2 cellular contexts compared by ENCODE assay signal in the genomic region with DNA sequence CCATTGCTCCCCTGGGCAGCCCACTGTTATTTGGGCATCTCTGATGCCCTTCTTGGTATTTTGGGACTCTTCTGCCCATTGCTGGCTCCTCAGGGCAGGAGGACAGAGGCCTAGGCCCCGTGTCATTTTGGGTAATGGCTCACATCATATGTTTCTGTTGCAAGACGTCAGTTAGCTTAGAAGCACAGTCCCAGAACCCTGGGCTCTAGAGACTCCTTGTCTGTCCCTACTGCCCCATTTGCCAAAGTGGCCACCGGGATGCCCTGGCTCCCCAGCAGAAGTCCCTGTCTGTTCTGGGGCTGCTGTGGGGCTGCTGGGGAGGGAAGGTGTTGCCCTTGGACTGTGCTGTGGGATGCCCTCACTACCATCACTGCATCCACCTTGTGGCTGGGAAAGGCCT.
TF ChIP-seq lines count a peak whose summit lies in the region.

No MANE protein-coding gene starts in this region.

TF ChIP-seq in SK-N-SH, 30 proteins besides CTCF, POLR2A, EP300 and RAD21 (continued from another document):
- TF ChIP-seq ZBTB33 (IDR thresholded peaks at IDR 0.05; ENCODE audit: borderline replicate concordance, low read depth) (no peak), MXI1 (IDR thresholded peaks at IDR 0.05; ENCODE audit: low read depth, low read length) (no peak), NRF1 (IDR thresholded peaks at IDR 0.05; ENCODE audit: low read depth, low read length) (no peak), TEAD4 (IDR thresholded peaks at IDR 0.05; ENCODE audit: borderline replicate concordance, insufficient read depth) (no peak), GABPA (IDR thresholded peaks at IDR 0.05; ENCODE audit: low read depth) (no peak), TAF1 (IDR thresholded peaks at IDR 0.05; ENCODE audit: borderline replicate concordance, low read depth, low read length) (no peak), MEF2A (IDR thresholded peaks at IDR 0.05; ENCODE audit: borderline replicate concordance, low read depth) (no peak), RFX5 (IDR thresholded peaks at IDR 0.05; ENCODE audit: low read length) (no peak), CHD2 (IDR thresholded peaks at IDR 0.05; ENCODE audit: low read length, partially characterized antibody) (no peak), JUND (IDR thresholded peaks at IDR 0.05) (no peak), SIN3A (IDR thresholded peaks at IDR 0.05; ENCODE audit: borderline replicate concordance, low read depth, low read length) (no peak)
- TF ChIP-seq, protein P1, sequence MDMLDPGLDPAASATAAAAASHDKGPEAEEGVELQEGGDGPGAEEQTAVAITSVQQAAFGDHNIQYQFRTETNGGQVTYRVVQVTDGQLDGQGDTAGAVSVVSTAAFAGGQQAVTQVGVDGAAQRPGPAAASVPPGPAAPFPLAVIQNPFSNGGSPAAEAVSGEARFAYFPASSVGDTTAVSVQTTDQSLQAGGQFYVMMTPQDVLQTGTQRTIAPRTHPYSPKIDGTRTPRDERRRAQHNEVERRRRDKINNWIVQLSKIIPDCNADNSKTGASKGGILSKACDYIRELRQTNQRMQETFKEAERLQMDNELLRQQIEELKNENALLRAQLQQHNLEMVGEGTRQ (IDR thresholded peaks at IDR 0.05; ENCODE audit: borderline replicate concordance, low read depth, low read length) = no peak
- TF ChIP-seq, protein P2, sequence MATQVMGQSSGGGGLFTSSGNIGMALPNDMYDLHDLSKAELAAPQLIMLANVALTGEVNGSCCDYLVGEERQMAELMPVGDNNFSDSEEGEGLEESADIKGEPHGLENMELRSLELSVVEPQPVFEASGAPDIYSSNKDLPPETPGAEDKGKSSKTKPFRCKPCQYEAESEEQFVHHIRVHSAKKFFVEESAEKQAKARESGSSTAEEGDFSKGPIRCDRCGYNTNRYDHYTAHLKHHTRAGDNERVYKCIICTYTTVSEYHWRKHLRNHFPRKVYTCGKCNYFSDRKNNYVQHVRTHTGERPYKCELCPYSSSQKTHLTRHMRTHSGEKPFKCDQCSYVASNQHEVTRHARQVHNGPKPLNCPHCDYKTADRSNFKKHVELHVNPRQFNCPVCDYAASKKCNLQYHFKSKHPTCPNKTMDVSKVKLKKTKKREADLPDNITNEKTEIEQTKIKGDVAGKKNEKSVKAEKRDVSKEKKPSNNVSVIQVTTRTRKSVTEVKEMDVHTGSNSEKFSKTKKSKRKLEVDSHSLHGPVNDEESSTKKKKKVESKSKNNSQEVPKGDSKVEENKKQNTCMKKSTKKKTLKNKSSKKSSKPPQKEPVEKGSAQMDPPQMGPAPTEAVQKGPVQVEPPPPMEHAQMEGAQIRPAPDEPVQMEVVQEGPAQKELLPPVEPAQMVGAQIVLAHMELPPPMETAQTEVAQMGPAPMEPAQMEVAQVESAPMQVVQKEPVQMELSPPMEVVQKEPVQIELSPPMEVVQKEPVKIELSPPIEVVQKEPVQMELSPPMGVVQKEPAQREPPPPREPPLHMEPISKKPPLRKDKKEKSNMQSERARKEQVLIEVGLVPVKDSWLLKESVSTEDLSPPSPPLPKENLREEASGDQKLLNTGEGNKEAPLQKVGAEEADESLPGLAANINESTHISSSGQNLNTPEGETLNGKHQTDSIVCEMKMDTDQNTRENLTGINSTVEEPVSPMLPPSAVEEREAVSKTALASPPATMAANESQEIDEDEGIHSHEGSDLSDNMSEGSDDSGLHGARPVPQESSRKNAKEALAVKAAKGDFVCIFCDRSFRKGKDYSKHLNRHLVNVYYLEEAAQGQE (IDR thresholded peaks at IDR 0.05; ENCODE audit: low read depth, low read length) = no peak
- TF ChIP-seq, protein P3, sequence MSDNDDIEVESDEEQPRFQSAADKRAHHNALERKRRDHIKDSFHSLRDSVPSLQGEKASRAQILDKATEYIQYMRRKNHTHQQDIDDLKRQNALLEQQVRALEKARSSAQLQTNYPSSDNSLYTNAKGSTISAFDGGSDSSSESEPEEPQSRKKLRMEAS (IDR thresholded peaks at IDR 0.05; ENCODE audit: low read depth) = no peak

TF ChIP-seq in SK-N-SH treated with all-trans-retinoic acid at 6 μM for 48 hours, 23 proteins besides CTCF, POLR2A, EP300 and RAD21 (continued from another document):
- TF ChIP-seq, protein P4, sequence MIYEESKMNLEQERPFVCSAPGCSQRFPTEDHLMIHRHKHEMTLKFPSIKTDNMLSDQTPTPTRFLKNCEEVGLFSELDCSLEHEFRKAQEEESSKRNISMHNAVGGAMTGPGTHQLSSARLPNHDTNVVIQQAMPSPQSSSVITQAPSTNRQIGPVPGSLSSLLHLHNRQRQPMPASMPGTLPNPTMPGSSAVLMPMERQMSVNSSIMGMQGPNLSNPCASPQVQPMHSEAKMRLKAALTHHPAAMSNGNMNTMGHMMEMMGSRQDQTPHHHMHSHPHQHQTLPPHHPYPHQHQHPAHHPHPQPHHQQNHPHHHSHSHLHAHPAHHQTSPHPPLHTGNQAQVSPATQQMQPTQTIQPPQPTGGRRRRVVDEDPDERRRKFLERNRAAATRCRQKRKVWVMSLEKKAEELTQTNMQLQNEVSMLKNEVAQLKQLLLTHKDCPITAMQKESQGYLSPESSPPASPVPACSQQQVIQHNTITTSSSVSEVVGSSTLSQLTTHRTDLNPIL (CRISPR knock-in tag; IDR thresholded peaks at IDR 0.05; ENCODE audit: low read depth) = no peak
- TF ChIP-seq ARNTL (CRISPR knock-in tag; IDR thresholded peaks at IDR 0.05; ENCODE audit: borderline replicate concordance, low read depth) = no peak
- TF ChIP-seq, protein P5, sequence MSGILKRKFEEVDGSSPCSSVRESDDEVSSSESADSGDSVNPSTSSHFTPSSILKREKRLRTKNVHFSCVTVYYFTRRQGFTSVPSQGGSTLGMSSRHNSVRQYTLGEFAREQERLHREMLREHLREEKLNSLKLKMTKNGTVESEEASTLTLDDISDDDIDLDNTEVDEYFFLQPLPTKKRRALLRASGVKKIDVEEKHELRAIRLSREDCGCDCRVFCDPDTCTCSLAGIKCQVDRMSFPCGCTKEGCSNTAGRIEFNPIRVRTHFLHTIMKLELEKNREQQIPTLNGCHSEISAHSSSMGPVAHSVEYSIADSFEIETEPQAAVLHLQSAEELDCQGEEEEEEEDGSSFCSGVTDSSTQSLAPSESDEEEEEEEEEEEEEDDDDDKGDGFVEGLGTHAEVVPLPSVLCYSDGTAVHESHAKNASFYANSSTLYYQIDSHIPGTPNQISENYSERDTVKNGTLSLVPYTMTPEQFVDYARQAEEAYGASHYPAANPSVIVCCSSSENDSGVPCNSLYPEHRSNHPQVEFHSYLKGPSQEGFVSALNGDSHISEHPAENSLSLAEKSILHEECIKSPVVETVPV (CRISPR knock-in tag; IDR thresholded peaks at IDR 0.05) = no peak
- no peak for TF ChIP-seq RARB (CRISPR knock-in tag; IDR thresholded peaks at IDR 0.05)
- TF ChIP-seq CSDC2 (CRISPR knock-in tag; IDR thresholded peaks at IDR 0.05) = no peak
